In genomic region chr15:37101634-37102314, GRCh38 we compare ENCODE assay signal across 8 cellular contexts. TPM values are rescaled to one million over a fixed set of nuclear protein-coding genes. Genes with fewer than 3 reads are reported as not detected.
DNase-seq lines count a peak whose midpoint lies in the region; ATAC-seq, FAIRE-seq and TF ChIP-seq lines count a peak whose summit lies in the region.

No MANE protein-coding gene starts in this region.

- H3K4me1 ChIP-seq in A549 = 0 out of 3 replicates have a peak, but pooled peaks cover 5% of the 10 kb centered on the region
- H3K4me1 ChIP-seq in ovary (ENCODE audit: insufficient read depth) = no peaks in the 10 kb centered on the region

- 0% methylated on average over 7 of the region's 46 CpGs for WGBS in A549 (ENCODE audit: missing lambda C conversion rate)
- WGBS in ovary, 3 donors = 0 to 1% (median 1%) methylated on average over 28 to 46 of the region's 46 CpGs

- no peak for TF ChIP-seq RAD21 in A549 (conservative IDR thresholded peaks at IDR 0.05 in 1 of 2, IDR thresholded peaks at IDR 0.05 in 1 of 2)

- no peaks in the 10 kb centered on the region for H3K36me3 ChIP-seq in ovary

- FAIRE-seq in A549 (lab: Jason Lieb, UNC) = no peak

- DNase-seq in A549 (ENCODE audit: low read depth in 1 of 2, low spot score in 1 of 2) (peak; percentile 66 to 82), NCI-H345 treated with DMSO at 0.1 percent for 48 hours (lab: John Stamatoyannopoulos, UW; ENCODE audit: unreplicated experiment) (peak; percentile 36), cardiac septum (ENCODE audit: low spot score) (peak; percentile 91), ovary (peak; percentile 79 to 86 (median 86))
- DNase-seq in activated naive CD8-positive, alpha-beta T cell treated with anti-CD3 and anti-CD28 coated beads, Interleukin-2, amount 10 ng/mL, durations not matched to agents 7 days and 5 days = no peak
- DNase-seq in stimulated activated naive CD4-positive, alpha-beta T cell (lab: John Stamatoyannopoulos, UW) = no peak

- H3K27ac Mint-ChIP-seq in activated naive CD8-positive, alpha-beta T cell treated with anti-CD3 and anti-CD28 coated beads, Interleukin-2, amount 10 ng/mL, durations not matched to agents 7 days and 5 days = peak overlapping the region; percentile 54

- peaks cover 94% of the 10 kb centered on the region for H3K27me3 Mint-ChIP-seq in activated naive CD8-positive, alpha-beta T cell treated with anti-CD3 and anti-CD28 coated beads, Interleukin-2, amount 10 ng/mL, durations not matched to agents 7 days and 5 days

- peaks cover 29% of the 10 kb centered on the region for H3K4me1 Mint-ChIP-seq in activated naive CD8-positive, alpha-beta T cell treated with anti-CD3 and anti-CD28 coated beads, Interleukin-2, amount 10 ng/mL, durations not matched to agents 7 days and 5 days

- TF ChIP-seq POLR2A in A549 (IDR thresholded peaks at IDR 0.05; ENCODE audit: low read length) (peak; percentile 72), ovary (IDR thresholded peaks at IDR 0.05) (no peak)

- TF ChIP-seq EP300 in A549 (IDR thresholded peaks at IDR 0.05) (no peak), ovary (IDR thresholded peaks at IDR 0.05) (no peak)

- peak overlapping the region; percentile 97 to 100 for H3K27ac ChIP-seq in A549
- H3K27ac ChIP-seq in ovary = peak overlapping the region; percentile 86 to 94

- H3K9me3 ChIP-seq in A549 (no peaks in the 10 kb centered on the region), ovary (no peaks in the 10 kb centered on the region)

- intact Hi-C loops in cardiac septum (cut with DNase I) (loop anchor here (5.0 kb wide), 3 partner anchors 219 to 514 kb away; no protein-coding TSS in a partner anchor), ovary (cut with DNase I) (loop anchor here in 3 of 4 donors (5.0 to 10.0 kb wide), 3 partner anchors 84 to 1151 kb away; partner anchors contain the start of gene SPRED1 (in 1 of the 3))

- H3K4me2 ChIP-seq in A549 = peak overlapping the region; percentile 58

- H3K4me3 ChIP-seq in A549 (peak overlapping the region; percentile 81), GM12875 (ENCODE audit: low read depth, low read length) (peak overlapping the region; percentile 79), ovary (peak overlapping the region; percentile 81)

- H3K36me3 Mint-ChIP-seq in activated naive CD8-positive, alpha-beta T cell treated with anti-CD3 and anti-CD28 coated beads, Interleukin-2, amount 10 ng/mL, durations not matched to agents 7 days and 5 days = no peaks in the 10 kb centered on the region

- TF ChIP-seq CTCF in A549 (IDR thresholded peaks at IDR 0.05) (no peak), GM12875 (IDR thresholded peaks at IDR 0.05; ENCODE audit: borderline replicate concordance, insufficient read depth, low read depth, low read length) (no peak), ovary (IDR thresholded peaks at IDR 0.05) (no peak)

- POLR2A ChIA-PET in A549 (lab: Yijun Ruan, JAX) = no interaction called here
- POLR2A ChIA-PET in activated naive CD8-positive, alpha-beta T cell treated with anti-CD3 and anti-CD28 coated beads, Interleukin-2, amount 10 ng/mL, durations not matched to agents 7 days and 5 days (lab: Charles Lee) = no interaction called here

- ATAC-seq in A549 = peak; percentile 75 to 88
- peak; percentile 48 for ATAC-seq in HG02943 (IDR thresholded peaks at IDR 0.05; ENCODE audit: low read depth, unreplicated experiment)
- peak; percentile 13 for ATAC-seq in activated naive CD8-positive, alpha-beta T cell treated with anti-CD3 and anti-CD28 coated beads, Interleukin-2, amount 10 ng/mL, durations not matched to agents 7 days and 5 days (ENCODE audit: low read depth)

- no peaks in the 10 kb centered on the region for H3K27me3 ChIP-seq in ovary

- CTCF ChIA-PET in A549 (lab: Yijun Ruan, JAX) = interaction anchor here (0.6 to 1.5 kb wide), 5 partner anchors 9 to 600 kb away, joined by 3 to 4 read pairs (median 4); no protein-coding TSS in a partner anchor

- H3K4me3 Mint-ChIP-seq in activated naive CD8-positive, alpha-beta T cell treated with anti-CD3 and anti-CD28 coated beads, Interleukin-2, amount 10 ng/mL, durations not matched to agents 7 days and 5 days = peak overlapping the region; percentile 88

- peaks cover 2% of the 10 kb centered on the region for H3K9me3 Mint-ChIP-seq in activated naive CD8-positive, alpha-beta T cell treated with anti-CD3 and anti-CD28 coated beads, Interleukin-2, amount 10 ng/mL, durations not matched to agents 7 days and 5 days

TF ChIP-seq in A549, 52 proteins besides CTCF, POLR2A, EP300 and RAD21:
- TF ChIP-seq PBX3 (IDR thresholded peaks at IDR 0.05) (peak; percentile 81; the same call in 1 of the 2 replicates), TFCP2L1 (CRISPR knock-in tag; IDR thresholded peaks at IDR 0.05) (no peak), JUN (IDR thresholded peaks at IDR 0.05) (peak in 1 of 2 experiments; percentile 51; a peak in 1 of 5 replicates), MAX (IDR thresholded peaks at IDR 0.05) (0 out of 2 replicates have a peak, but pooled peaks have one; percentile 23)

RNA-seq across cellular contexts. Expression of gene MEIS2, which starts 1.4 kb away (rescaled TPM):
- 11.1 and 12.1 TPM in 2 replicates for polyA plus RNA-seq in A549 (2011; rRNA removed)
- 10.7 and 11.7 TPM in 2 replicates for polyA plus RNA-seq in A549 (2012; cell fraction: cytosol; rRNA removed)
- 15.8 and 16.5 TPM in 2 replicates for polyA plus RNA-seq in A549 (2012; cell fraction: nucleus; rRNA removed)
- 7.3 to 9.0 TPM (median 8.0 TPM) in 3 replicates for polyA plus RNA-seq in A549 (2017; fragmentation: RNase III; extraction: RNeasy Plus Mini Kit Qiagen cat#74134 plus additional on column Dnase treatment)
- polyA minus RNA-seq in A549 (2011; rRNA and poly(A)+ RNA removed) = 16.9 and 20.8 TPM in 2 replicates
- not detected for total RNA-seq in activated naive CD8-positive, alpha-beta T cell treated with anti-CD3 and anti-CD28 coated beads, Interleukin-2, amount 10 ng/mL, durations not matched to agents 7 days and 5 days
- 40.3 TPM for total RNA-seq in cardiac septum
- total RNA-seq in ovary = 10 to 100 TPM; 27.7 to 73.7 (median 47.7) TPM
- 10 to 100 TPM; 35.0 to 49.8 TPM for polyA plus RNA-seq in ovary

Comparison
In these comparisons a context has a peak if more than half of its experiments do, and no peak if none do; other contexts are left out.
1. ATAC-seq: peak in every context shown above with its lines; median percentile 82 in A549; 48 in HG02943; 13 in activated naive CD8-positive, alpha-beta T cell treated with anti-CD3 and anti-CD28 coated beads, Interleukin-2, amount 10 ng/mL, durations not matched to agents 7 days and 5 days.
2. DNase-seq: peak in A549 (2 of 2), NCI-H345 treated with DMSO at 0.1 percent for 48 hours (single experiment), cardiac septum (single experiment) and ovary (5 of 5); none in activated naive CD8-positive, alpha-beta T cell treated with anti-CD3 and anti-CD28 coated beads, Interleukin-2, amount 10 ng/mL, durations not matched to agents 7 days and 5 days (single experiment) and stimulated activated naive CD4-positive, alpha-beta T cell (0 of 6).
3. RNA of gene MEIS2, which starts 1.4 kb away (total RNA-seq): 27.7 to 73.7 TPM in ovary and 40.3 TPM in cardiac septum (single experiment); not detected in activated naive CD8-positive, alpha-beta T cell treated with anti-CD3 and anti-CD28 coated beads, Interleukin-2, amount 10 ng/mL, durations not matched to agents 7 days and 5 days; every median in the first group is over 10 times any median in the second.
4. Peak in every context shown above with its lines, with median percentiles within 50 percentile points of each other: H3K4me3 ChIP-seq.